Comparison of ENCODE assay signal across 8 cellular contexts in genomic region chr3:169772951-169773816, GRCh38. TPM values are rescaled to one million over a fixed set of nuclear protein-coding genes. Genes with fewer than 3 reads are reported as not detected.
DNase-seq lines count a peak whose midpoint lies in the region; ATAC-seq, FAIRE-seq and TF ChIP-seq lines count a peak whose summit lies in the region.

Gene MYNN, plus strand, starts transcription at chr3:169773396. Its CDS starts 900 bp downstream, at chr3:169774296.

- peaks cover 35% of the 10 kb centered on the region for H3K36me3 ChIP-seq in ACC112 (ENCODE audit: insufficient read depth, low read length)
- peaks cover 10% of the 10 kb centered on the region for H3K36me3 ChIP-seq in bronchial epithelial cell (ENCODE audit: control insufficient read depth, insufficient read depth, low read length)

- H3K79me2 ChIP-seq in ACC112 (ENCODE audit: control insufficient read depth, insufficient read depth, low read length, unreplicated experiment) = peaks cover 34% of the 10 kb centered on the region

- DNase-seq in NCI-H2227 (lab: John Stamatoyannopoulos, UW; ENCODE audit: unreplicated experiment) (peak; percentile 93), bronchial epithelial cell (ENCODE audit: low read depth) (peak; percentile 84), inferior parietal cortex (ENCODE audit: extremely low spot score) (peak; percentile 95)
- peak; percentile 88 to 89 for DNase-seq in stimulated activated CD4-positive, alpha-beta T cell treated with anti-CD3 and anti-CD28 coated beads, Interleukin-12 subunit alpha, Interleukin-12 subunit beta, amount 100 ng/mL, for 24 hours (ENCODE audit: low read depth in 2 of 2)

- 0 out of 2 replicates have a peak, but pooled peaks have one; percentile 6 for TF ChIP-seq CTCF in WI38 (IDR thresholded peaks at IDR 0.05; ENCODE audit: low read depth, low read length)
- peak; percentile 39 for TF ChIP-seq CTCF in bronchial epithelial cell (IDR thresholded peaks at IDR 0.05; ENCODE audit: insufficient read depth, low read length, severe bottlenecking)

- H3K27ac ChIP-seq in ACC112 (ENCODE audit: low read depth, low read length) = peak within 1 kb of the TSS; percentile 92

- H2AFZ ChIP-seq in ACC112 (ENCODE audit: low read length, unreplicated experiment) = peak within 1 kb of the TSS; percentile 99

- H3K4me1 ChIP-seq in ACC112 (ENCODE audit: control insufficient read depth, insufficient read depth, low read length, unreplicated experiment) = peaks cover 18% of the 10 kb centered on the region

- no peak for FAIRE-seq in bronchial epithelial cell (lab: Jason Lieb, UNC)

- H3K27me3 ChIP-seq in ACC112 (ENCODE audit: insufficient read depth, low read length) (no peaks in the 10 kb centered on the region), bronchial epithelial cell (ENCODE audit: control insufficient read depth, insufficient read depth, low read length) (no peaks in the 10 kb centered on the region)

- H3K4me3 ChIP-seq in ACC112 (ENCODE audit: low read depth, low read length) (peak within 1 kb of the TSS; percentile 86), WI38 (ENCODE audit: low read depth, low read length) (peak within 1 kb of the TSS; percentile 71), bronchial epithelial cell (ENCODE audit: low read depth, low read length) (peak within 1 kb of the TSS; percentile 79)

- ATAC-seq in GM18867 (IDR thresholded peaks at IDR 0.05; ENCODE audit: unreplicated experiment) (peak; percentile 81), HG03103 (IDR thresholded peaks at IDR 0.05; ENCODE audit: low read depth, unreplicated experiment) (peak; percentile 73)

RNA-seq across cellular contexts. Expression of gene MYNN, which starts in this region (rescaled TPM):
- total RNA-seq in bronchial epithelial cell = 31.6 TPM in 2 replicates

Comparison
In these comparisons a context has a peak if more than half of its experiments do, and no peak if none do; other contexts are left out.
1. Peak in every context shown above with its lines: DNase-seq, ATAC-seq, H3K4me3 ChIP-seq and H3K27ac ChIP-seq.